ENCODE assay signal across 21 cellular contexts in genomic region chr4:142414336-142414945, GRCh38.
DNase-seq lines count a peak whose midpoint lies in the region; ATAC-seq lines count a peak whose summit lies in the region.
"Had no signal": no experiment of that assay in that cellular context is flagged by ENCODE, and none has a peak within 500 bp of the region (broad histone marks: within the 10 kb centered on the region; RNA-seq: fewer than 3 reads in every experiment).

No MANE protein-coding gene starts in this region.

- peaks cover 2% of the 10 kb centered on the region for H3K36me3 Mint-ChIP-seq in T-helper 1 cell treated with Interleukin-12 subunit alpha and Interleukin-12 subunit beta and Interleukin-4 antibody, amounts not matched to agents 30 μg/mL and 1 μg/mL, for 36 hours (ENCODE audit: low read depth)
- H3K36me3 Mint-ChIP-seq in CD4-positive, alpha-beta memory T cell, result no peaks in the 10 kb centered on the region
- H3K36me3 Mint-ChIP-seq in activated naive CD8-positive, alpha-beta T cell treated with anti-CD3 and anti-CD28 coated beads, Interleukin-2, amount 50 U/mL, for 24 hours (ENCODE audit: low read depth), result peaks cover 1% of the 10 kb centered on the region
- H3K36me3 Mint-ChIP-seq: IgD-negative memory B cell had no signal

- intact Hi-C loops in CD4-positive, alpha-beta memory T cell (cut with micrococcal nuclease), result no loop called here

- H3K4me1 Mint-ChIP-seq in T-helper 1 cell treated with Interleukin-12 subunit alpha and Interleukin-12 subunit beta and Interleukin-4 antibody, amounts not matched to agents 30 μg/mL and 1 μg/mL, for 36 hours (ENCODE audit: low read depth), result peaks cover 30% of the 10 kb centered on the region
- peaks cover 35 to 64% (median 42%) of the 10 kb centered on the region in 4 donors for H3K4me1 Mint-ChIP-seq in CD4-positive, alpha-beta memory T cell
- H3K4me1 Mint-ChIP-seq in activated naive CD8-positive, alpha-beta T cell treated with anti-CD3 and anti-CD28 coated beads, Interleukin-2, amount 50 U/mL, for 24 hours, result peaks cover 69% of the 10 kb centered on the region
- H3K4me1 Mint-ChIP-seq: IgD-negative memory B cell had no signal

- no peak overlapping the region for H3K4me3 Mint-ChIP-seq in T-helper 1 cell treated with Interleukin-12 subunit alpha and Interleukin-12 subunit beta and Interleukin-4 antibody, amounts not matched to agents 30 μg/mL and 1 μg/mL, for 36 hours
- peak overlapping the region in 1 of 8 donors; percentile 52 for H3K4me3 Mint-ChIP-seq in CD4-positive, alpha-beta memory T cell
- H3K4me3 Mint-ChIP-seq in activated naive CD8-positive, alpha-beta T cell treated with anti-CD3 and anti-CD28 coated beads, Interleukin-2, amount 50 U/mL, for 24 hours, result no peak overlapping the region
- H3K4me3 Mint-ChIP-seq: IgD-negative memory B cell had no signal

- H3K4me3 ChIP-seq in CD4-positive, alpha-beta memory T cell (ENCODE audit: low read length in 2 of 2), result no peak overlapping the region
- H3K4me3 ChIP-seq: BLaER1 treated with 17β-estradiol and CSF1 and Interleukin-3, amounts not matched to agents 10 nM and 100 nM; colonic mucosa; left lung; MG63 had no signal

- no peaks in the 10 kb centered on the region for H3K9me3 Mint-ChIP-seq in T-helper 1 cell treated with Interleukin-12 subunit alpha and Interleukin-12 subunit beta and Interleukin-4 antibody, amounts not matched to agents 30 μg/mL and 1 μg/mL, for 36 hours
- H3K9me3 Mint-ChIP-seq in CD4-positive, alpha-beta memory T cell, result no peaks in the 10 kb centered on the region
- peaks cover 13% of the 10 kb centered on the region for H3K9me3 Mint-ChIP-seq in activated naive CD8-positive, alpha-beta T cell treated with anti-CD3 and anti-CD28 coated beads, Interleukin-2, amount 50 U/mL, for 24 hours
- H3K9me3 Mint-ChIP-seq: IgD-negative memory B cell had no signal

- peaks cover 47% of the 10 kb centered on the region for H3K4me1 ChIP-seq in CD4-positive, alpha-beta memory T cell (ENCODE audit: insufficient read depth, low read length)
- H3K4me1 ChIP-seq: colonic mucosa, left lung had no signal

- H3K27ac Mint-ChIP-seq in T-helper 1 cell treated with Interleukin-12 subunit alpha and Interleukin-12 subunit beta and Interleukin-4 antibody, amounts not matched to agents 30 μg/mL and 1 μg/mL, for 36 hours, result peak overlapping the region; percentile 8
- H3K27ac Mint-ChIP-seq in CD4-positive, alpha-beta memory T cell, result peak overlapping the region in 4 of 7 donors; percentile 23 to 92 (median 60)
- peak overlapping the region; percentile 69 for H3K27ac Mint-ChIP-seq in activated naive CD8-positive, alpha-beta T cell treated with anti-CD3 and anti-CD28 coated beads, Interleukin-2, amount 50 U/mL, for 24 hours
- H3K27ac Mint-ChIP-seq: IgD-negative memory B cell had no signal

- DNase-seq in T-helper 1 cell, result no peak
- no peak for DNase-seq in CD4-positive, alpha-beta memory T cell
- no peak for DNase-seq in activated naive CD8-positive, alpha-beta T cell treated with anti-CD3 and anti-CD28 coated beads, Interleukin-2, amount 50 U/mL, for 24 hours
- DNase-seq in middle frontal gyrus (ENCODE audit: extremely low spot score, low spot score), result peak; percentile 46
- DNase-seq in AG08395 (ENCODE audit: low spot score), result no peak
- DNase-seq in DMS 273 treated with DMSO at 0.1 percent for 48 hours (lab: John Stamatoyannopoulos, UW), result no peak
- DNase-seq: 8988T; activated CD4-positive, alpha-beta T cell treated with anti-CD3 and anti-CD28 coated beads for 48 hours; brain microvascular endothelial cell; colonic mucosa; DMS153; left lung; MG63; midbrain; NCI-H1417 treated with DMSO at 0.1 percent for 48 hours; NCI-H82; stimulated activated CD4-positive, alpha-beta T cell treated with anti-CD3 and anti-CD28 coated beads, Interleukin-4, amount 100 ng/mL, for 4 hours had no signal

- no peaks in the 10 kb centered on the region for H3K9me3 ChIP-seq in CD4-positive, alpha-beta memory T cell (ENCODE audit: control insufficient read depth in 1 of 2, low read length in 2 of 2)
- H3K9me3 ChIP-seq: colonic mucosa, left lung, MG63 had no signal

- no peaks in the 10 kb centered on the region for H3K27me3 Mint-ChIP-seq in T-helper 1 cell treated with Interleukin-12 subunit alpha and Interleukin-12 subunit beta and Interleukin-4 antibody, amounts not matched to agents 30 μg/mL and 1 μg/mL, for 36 hours (ENCODE audit: low read depth)
- no peaks in the 10 kb centered on the region for H3K27me3 Mint-ChIP-seq in CD4-positive, alpha-beta memory T cell
- no peaks in the 10 kb centered on the region for H3K27me3 Mint-ChIP-seq in activated naive CD8-positive, alpha-beta T cell treated with anti-CD3 and anti-CD28 coated beads, Interleukin-2, amount 50 U/mL, for 24 hours
- H3K27me3 Mint-ChIP-seq: IgD-negative memory B cell had no signal

- no peak for ATAC-seq in activated naive CD8-positive, alpha-beta T cell treated with anti-CD3 and anti-CD28 coated beads, Interleukin-2, amount 50 U/mL, for 24 hours
- no peak for ATAC-seq in GM19351 (IDR thresholded peaks at IDR 0.05; ENCODE audit: unreplicated experiment)
- ATAC-seq: left lung had no signal

- H3K27ac ChIP-seq in CD4-positive, alpha-beta memory T cell (ENCODE audit: low read depth, low read length), result no peak overlapping the region
- H3K27ac ChIP-seq: BLaER1 treated with 17β-estradiol and CSF1 and Interleukin-3, amounts not matched to agents 10 nM and 100 nM; brain microvascular endothelial cell; colonic mucosa; left lung had no signal

- H3K36me3 ChIP-seq in CD4-positive, alpha-beta memory T cell (ENCODE audit: insufficient read depth, low read length), result no peaks in the 10 kb centered on the region
- H3K36me3 ChIP-seq: BLaER1 treated with 17β-estradiol and CSF1 and Interleukin-3, amounts not matched to agents 10 nM and 100 nM; brain microvascular endothelial cell; colonic mucosa; left lung; MG63 had no signal

- CTCF ChIA-PET in CD4-positive, alpha-beta memory T cell (lab: Charles Lee; ENCODE audit: partially characterized antibody), result interaction anchor here (0.7 to 1.8 kb wide), 6 partner anchors 9 to 131 kb away, joined by 3 to 6 read pairs (median 4); no protein-coding TSS in a partner anchor

- no peaks in the 10 kb centered on the region for H3K27me3 ChIP-seq in CD4-positive, alpha-beta memory T cell (ENCODE audit: insufficient read depth, low read length)
- H3K27me3 ChIP-seq: BLaER1 treated with 17β-estradiol and CSF1 and Interleukin-3, amounts not matched to agents 10 nM and 100 nM; brain microvascular endothelial cell; colonic mucosa; left lung; MG63 had no signal

- POLR2A ChIA-PET in CD4-positive, alpha-beta memory T cell (lab: Charles Lee; ENCODE audit: partially characterized antibody), result interaction anchor here (0.7 to 2.9 kb wide), 9 partner anchors 9 to 289 kb away, joined by 3 to 15 read pairs (median 4); no protein-coding TSS in a partner anchor

Comparison
In these comparisons a context has a peak if more than half of its experiments do, and no peak if none do; other contexts are left out.
1. H3K27ac Mint-ChIP-seq: peak in every context shown above with its lines; median percentile 69 in activated naive CD8-positive, alpha-beta T cell treated with anti-CD3 and anti-CD28 coated beads, Interleukin-2, amount 50 U/mL, for 24 hours; 60 in CD4-positive, alpha-beta memory T cell; 8 in T-helper 1 cell treated with Interleukin-12 subunit alpha and Interleukin-12 subunit beta and Interleukin-4 antibody, amounts not matched to agents 30 μg/mL and 1 μg/mL, for 36 hours.